In the genomic region with DNA sequence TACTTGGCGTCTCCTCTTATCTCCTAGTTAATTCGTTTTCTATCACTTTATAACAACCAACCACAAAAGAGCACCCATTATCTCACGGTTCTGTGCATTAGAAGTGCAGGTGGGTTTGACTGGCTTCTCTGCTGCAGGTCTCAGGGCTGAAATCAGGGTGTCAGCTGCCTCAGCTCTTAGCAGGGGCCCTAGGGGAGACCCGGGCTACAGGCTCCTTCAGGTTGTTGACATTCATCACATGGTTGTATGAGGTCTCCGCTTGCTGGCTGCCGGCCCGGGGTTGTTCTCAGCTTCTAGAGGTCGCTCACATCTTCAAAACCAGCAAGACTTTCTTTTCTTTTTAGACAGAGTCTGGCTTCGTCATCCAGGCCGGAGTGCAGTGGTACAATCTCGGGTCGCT, we compare ENCODE assay signal across 19 cellular contexts. TPM values are rescaled to one million over a fixed set of nuclear protein-coding genes. Genes with fewer than 3 reads are reported as not detected.
DNase-seq lines count a peak whose midpoint lies in the region; ATAC-seq and TF ChIP-seq lines count a peak whose summit lies in the region.
"Had no signal": no experiment of that assay in that cellular context is flagged by ENCODE, and none has a peak within 500 bp of the region (broad histone marks: within the 10 kb centered on the region; RNA-seq: fewer than 3 reads in every experiment).

No MANE protein-coding gene starts in this region.

- no peak for DNase-seq in CD14-positive monocyte (ENCODE audit: low spot score)
- DNase-seq in CD4-positive, alpha-beta T cell, result no peak
- DNase-seq in T-cell, result no peak
- no peak for DNase-seq in hippocampal formation (lab: John Stamatoyannopoulos, UW)
- DNase-seq in A673 (ENCODE audit: low spot score), result no peak
- no peak for DNase-seq in foreskin fibroblast
- DNase-seq: activated CD4-positive, alpha-beta T cell treated with anti-CD3 and anti-CD28 coated beads, Interleukin-2, amount 50 U/mL, for 48 hours; activated naive CD4-positive, alpha-beta T cell treated with Interleukin-2 at 50 U/mL for 16 hours; effector memory CD4-positive, alpha-beta T cell; NCI-H1930; NCI-H510A treated with DMSO at 0.1 percent for 48 hours; SHP77; spleen had no signal

- H3K36me3 Mint-ChIP-seq in CD14-positive monocyte, result peaks cover 3 to 9% of the 10 kb centered on the region in 2 donors
- H3K36me3 Mint-ChIP-seq in CD4-positive, alpha-beta T cell (ENCODE audit: low read depth), result peaks cover 4% of the 10 kb centered on the region
- H3K36me3 Mint-ChIP-seq in T-cell, result peaks cover 2% of the 10 kb centered on the region
- H3K36me3 Mint-ChIP-seq in nephron (ENCODE audit: low read depth), result peaks cover under 1% of the 10 kb centered on the region

- no peak overlapping the region for H3K27ac ChIP-seq in CD4-positive, alpha-beta T cell (ENCODE audit: low read depth, low read length)
- H3K27ac ChIP-seq in A673 (ENCODE audit: low read depth, low read length, poor library complexity, severe bottlenecking), result no peak overlapping the region
- H3K27ac ChIP-seq: ascending aorta, gastroesophageal sphincter, spleen had no signal

- H3K4me1 ChIP-seq in A673 (ENCODE audit: insufficient read depth, low read length, poor library complexity, severe bottlenecking), result peaks cover 7% of the 10 kb centered on the region

- H3K36me3 ChIP-seq in A673 (ENCODE audit: insufficient read depth, low read length, poor library complexity, severe bottlenecking), result peaks cover 5% of the 10 kb centered on the region

- H3K9me3 ChIP-seq in CD4-positive, alpha-beta T cell (ENCODE audit: control insufficient read depth, low read length), result no peaks in the 10 kb centered on the region
- no peaks in the 10 kb centered on the region for H3K9me3 ChIP-seq in A673 (ENCODE audit: low read depth, low read length, poor library complexity, severe bottlenecking)
- H3K9me3 ChIP-seq: ascending aorta, gastroesophageal sphincter, spleen had no signal

- H3K9me3 Mint-ChIP-seq in CD14-positive monocyte, result peaks cover 0 to 2% (median 0%) of the 10 kb centered on the region in 7 donors
- H3K9me3 Mint-ChIP-seq in CD4-positive, alpha-beta T cell, result no peaks in the 10 kb centered on the region
- no peaks in the 10 kb centered on the region for H3K9me3 Mint-ChIP-seq in T-cell
- no peaks in the 10 kb centered on the region for H3K9me3 Mint-ChIP-seq in nephron

- CTCF ChIA-PET in CD4-positive, alpha-beta T cell (lab: Charles Lee), result no interaction called here
- CTCF ChIA-PET in T-cell (lab: Charles Lee), result no interaction called here
- CTCF ChIA-PET in A673 (lab: Charles Lee), result no interaction called here

- TF ChIP-seq CTCF in CD14-positive monocyte (IDR thresholded peaks at IDR 0.05) (no peak), nephron (IDR thresholded peaks at IDR 0.05; ENCODE audit: unreplicated experiment in 3 of 3) (no peak), A673 (conservative IDR thresholded peaks at IDR 0.05; ENCODE audit: low read depth, low read length) (no peak), foreskin fibroblast (IDR thresholded peaks at IDR 0.05; ENCODE audit: low read depth, low read length) (no peak)
- no peak for TF ChIP-seq CTCF in CD4-positive, alpha-beta T cell (IDR thresholded peaks at IDR 0.05)

- no peaks in the 10 kb centered on the region for H3K27me3 ChIP-seq in CD4-positive, alpha-beta T cell (ENCODE audit: control insufficient read depth, insufficient read depth, low read length)
- no peaks in the 10 kb centered on the region for H3K27me3 ChIP-seq in A673 (replicated peaks; ENCODE audit: insufficient read depth, low read depth, low read length, poor library complexity)
- H3K27me3 ChIP-seq: ascending aorta, gastroesophageal sphincter, spleen had no signal

- POLR2A ChIA-PET in CD4-positive, alpha-beta T cell (lab: Charles Lee), result no interaction called here
- POLR2A ChIA-PET in T-cell (lab: Charles Lee) (no interaction called here), A673 (lab: Charles Lee; ENCODE audit: low non-redundant PET) (no interaction called here)

- peaks cover 2 to 4% (median 3%) of the 10 kb centered on the region in 3 donors for H3K27me3 Mint-ChIP-seq in CD14-positive monocyte (ENCODE audit: low read depth in 3 of 3)
- H3K27me3 Mint-ChIP-seq in CD4-positive, alpha-beta T cell, result no peaks in the 10 kb centered on the region
- no peaks in the 10 kb centered on the region for H3K27me3 Mint-ChIP-seq in T-cell
- H3K27me3 Mint-ChIP-seq in nephron (ENCODE audit: low read depth), result no peaks in the 10 kb centered on the region

- no TSS peak for BruUV-seq in A673 (replicated peaks; lab: Mats Ljungman, UMichigan)

- H3K4me3 Mint-ChIP-seq in CD14-positive monocyte (no peak overlapping the region), T-cell (peak overlapping the region in 2 of 3 donors; percentile 42 to 45), nephron (peak overlapping the region; percentile 69 to 77 (median 70))
- H3K4me3 Mint-ChIP-seq in CD4-positive, alpha-beta T cell, result peak overlapping the region; percentile 80

- peak overlapping the region in 4 of 7 donors; percentile 10 to 57 (median 42) for H3K27ac Mint-ChIP-seq in CD14-positive monocyte
- H3K27ac Mint-ChIP-seq in CD4-positive, alpha-beta T cell, result no peak overlapping the region
- H3K27ac Mint-ChIP-seq in T-cell, result no peak overlapping the region
- H3K27ac Mint-ChIP-seq in nephron, result no peak overlapping the region

- intact Hi-C loops in CD14-positive monocyte (cut with micrococcal nuclease) (no loop called here), A673 (cut with micrococcal nuclease; ENCODE audit: unreplicated experiment) (no loop called here)
- intact Hi-C loops in CD4-positive, alpha-beta T cell (cut with DNase I, micrococcal nuclease), result no loop called here

- ATAC-seq in CD4-positive, alpha-beta T cell (ENCODE audit: poor library complexity), result no peak
- ATAC-seq in T-cell (replicated peaks in 1 of 4) (no peak), GM19452 (IDR thresholded peaks at IDR 0.05; ENCODE audit: unreplicated experiment) (no peak)
- ATAC-seq: esophagus mucosa, gastroesophageal sphincter, K562 had no signal

- H3K4me1 Mint-ChIP-seq in CD14-positive monocyte, result peaks cover 28% of the 10 kb centered on the region
- peaks cover 12% of the 10 kb centered on the region for H3K4me1 Mint-ChIP-seq in CD4-positive, alpha-beta T cell (ENCODE audit: low read depth)
- peaks cover 12 to 14% (median 13%) of the 10 kb centered on the region in 3 donors for H3K4me1 Mint-ChIP-seq in T-cell
- H3K4me1 Mint-ChIP-seq in nephron, result peaks cover 5% of the 10 kb centered on the region

- H3K4me3 ChIP-seq in A673 (ENCODE audit: low read depth, low read length, poor library complexity, severe bottlenecking), result no peak overlapping the region
- H3K4me3 ChIP-seq in foreskin fibroblast (ENCODE audit: low read depth in 1 of 2, low read length in 2 of 2), result no peak overlapping the region
- H3K4me3 ChIP-seq: ascending aorta, gastroesophageal sphincter, K562, spleen had no signal

RNA-seq across cellular contexts. Expression of gene ZMYND19, which starts 2.9 kb away (rescaled TPM):
- polyA plus RNA-seq in CD14-positive monocyte, result 1 to 10 TPM; 1.9 to 4.5 TPM
- 10 to 100 TPM in 1 of 2 experiments, 1 to 10 TPM in 1; 8.6 to 11.3 TPM for total RNA-seq in CD4-positive, alpha-beta T cell
- total RNA-seq in T-cell, result 10 to 100 TPM; 18.7 to 42.0 (median 33.3) TPM
- total RNA-seq in A673 (2021), result 68.0 and 75.3 TPM in 2 replicates

RNA-seq across cellular contexts. Expression of gene ARRDC1, which starts 12.3 kb away (rescaled TPM):
- 10 to 100 TPM; 83.2 to 87.6 TPM for polyA plus RNA-seq in CD14-positive monocyte
- 10 to 100 TPM; 45.5 to 50.7 TPM for total RNA-seq in CD4-positive, alpha-beta T cell
- 100 to 1,000 TPM in 3 of 5 donors, 10 to 100 TPM in 2; 54.7 to 123 (median 103) TPM for total RNA-seq in T-cell
- 13.3 and 18.3 TPM in 2 replicates for total RNA-seq in A673 (2021)

RNA-seq across cellular contexts. Expression of gene DPH7, which starts 14.5 kb away (rescaled TPM):
- polyA plus RNA-seq in CD14-positive monocyte, result 10 to 100 TPM; 13.1 to 14.2 TPM
- total RNA-seq in CD4-positive, alpha-beta T cell, result 10 to 100 TPM; 36.4 to 36.8 TPM
- 10 to 100 TPM; 45.0 to 71.0 (median 66.3) TPM for total RNA-seq in T-cell
- 56.5 and 56.9 TPM in 2 replicates for total RNA-seq in A673 (2021)

RNA-seq across cellular contexts. Expression of gene EHMT1, which starts 25.6 kb away (rescaled TPM):
- polyA plus RNA-seq in CD14-positive monocyte, result 10 to 100 TPM; 10.1 to 15.0 TPM
- total RNA-seq in CD4-positive, alpha-beta T cell, result 10 to 100 TPM; 80.6 to 87.8 TPM
- 100 to 1,000 TPM; 113 to 124 (median 121) TPM for total RNA-seq in T-cell
- total RNA-seq in A673 (2021), result 115 and 124 TPM in 2 replicates

RNA-seq across cellular contexts. Expression of gene MRPL41, which starts 41.5 kb away (rescaled TPM):
- 10 to 100 TPM; 33.2 to 49.4 TPM for polyA plus RNA-seq in CD14-positive monocyte
- total RNA-seq in CD4-positive, alpha-beta T cell, result 10 to 100 TPM; 49.3 to 52.5 TPM
- 100 to 1,000 TPM in 2 of 5 donors, 10 to 100 TPM in 3; 33.0 to 158 (median 85.4) TPM for total RNA-seq in T-cell
- total RNA-seq in A673 (2021), result 66.6 and 67.4 TPM in 2 replicates

Comparison
In these comparisons a context has a peak if more than half of its experiments do, and no peak if none do; other contexts are left out.
1. H3K27ac Mint-ChIP-seq: peak in CD14-positive monocyte (4 of 7); none in CD4-positive, alpha-beta T cell (single experiment), T-cell (0 of 2) and nephron (0 of 3).
2. H3K4me3 Mint-ChIP-seq: peak in CD4-positive, alpha-beta T cell (single experiment), T-cell (2 of 3) and nephron (3 of 3); none in CD14-positive monocyte (0 of 2).